20 cellular contexts compared by ENCODE assay signal in genomic region chr14:74820288-74820687, GRCh38. TPM values are rescaled to one million over a fixed set of nuclear protein-coding genes. Genes with fewer than 3 reads are reported as not detected.
"Had no signal": no experiment of that assay in that cellular context is flagged by ENCODE, and none has a peak within 500 bp of the region (broad histone marks: within the 10 kb centered on the region; RNA-seq: fewer than 3 reads in every experiment).

No MANE protein-coding gene starts in this region.

- DNase-seq: effector memory CD8-positive, alpha-beta T cell; gastrocnemius medialis; heart right ventricle; islet precursor cell; mammary epithelial cell; naive thymus-derived CD4-positive, alpha-beta T cell; sigmoid colon; stimulated activated CD4-positive, alpha-beta T cell treated with anti-CD3 and anti-CD28 coated beads, Interleukin-2, amount 100 ng/mL, for 24 hours; stimulated activated CD4-positive, alpha-beta T cell treated with anti-CD3 and anti-CD28 coated beads, Interleukin-4, amount 100 ng/mL, for 4 hours; stimulated activated naive CD4-positive, alpha-beta T cell treated with Interleukin-2 at 50 U/mL for 16 hours had no signal

- H3K4me3 Mint-ChIP-seq: effector memory CD8-positive, alpha-beta T cell; naive thymus-derived CD4-positive, alpha-beta T cell; type B pancreatic cell had no signal

- H3K27ac Mint-ChIP-seq: type B pancreatic cell had no signal

- ATAC-seq: effector memory CD8-positive, alpha-beta T cell; gastrocnemius medialis; heart right ventricle; left lobe of liver; naive thymus-derived CD4-positive, alpha-beta T cell had no signal

- H3K27ac ChIP-seq: epithelial cell of prostate, esophagus muscularis mucosa, gastrocnemius medialis, heart right ventricle, neutrophil, sigmoid colon, skin epidermis had no signal

- H3K27me3 Mint-ChIP-seq: effector memory CD8-positive, alpha-beta T cell; naive thymus-derived CD4-positive, alpha-beta T cell; type B pancreatic cell had no signal

- H3K4me3 ChIP-seq: esophagus muscularis mucosa, gastrocnemius medialis, heart right ventricle, sigmoid colon, skin epidermis had no signal

- H3K9me3 Mint-ChIP-seq: effector memory CD8-positive, alpha-beta T cell; naive thymus-derived CD4-positive, alpha-beta T cell; type B pancreatic cell had no signal

- H3K27me3 ChIP-seq: esophagus muscularis mucosa, gastrocnemius medialis, heart right ventricle, neutrophil, sigmoid colon had no signal

- H3K9me3 ChIP-seq: esophagus muscularis mucosa, gastrocnemius medialis, heart right ventricle, neutrophil, sigmoid colon had no signal

- H3K4me1 ChIP-seq: esophagus muscularis mucosa, gastrocnemius medialis, sigmoid colon had no signal

RNA-seq across cellular contexts. Expression of gene PROX2, which starts 55.7 kb away (rescaled TPM):
- total RNA-seq: esophagus muscularis mucosa, fibroblast of villous mesenchyme, gastrocnemius medialis, heart right ventricle, left lobe of liver, mammary epithelial cell, mesenteric fat pad, osteoblast, pulmonary artery endothelial cell had no signal
